9 cellular contexts compared by ENCODE assay signal in the genomic region with DNA sequence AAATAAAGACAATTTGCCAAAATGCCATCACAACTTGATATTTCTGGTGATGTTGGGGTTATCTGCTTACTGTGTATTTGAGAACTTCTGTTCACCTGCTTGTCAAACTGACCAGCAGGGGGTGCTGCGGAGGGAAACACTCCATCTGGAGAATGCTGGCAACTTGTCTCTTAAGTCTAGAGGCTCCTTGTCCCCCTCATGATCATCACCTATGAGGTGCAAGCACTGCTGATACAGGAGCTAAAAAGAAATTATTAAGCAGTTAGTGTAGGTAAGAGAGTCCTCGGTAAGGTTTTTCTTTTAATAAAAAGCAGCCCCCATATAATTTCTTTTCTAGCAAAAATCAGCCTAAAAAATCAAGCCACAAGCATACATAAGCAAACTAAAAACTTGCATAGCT. TPM values are rescaled to one million over a fixed set of nuclear protein-coding genes. Genes with fewer than 3 reads are reported as not detected.
DNase-seq lines count a peak whose midpoint lies in the region; ATAC-seq and TF ChIP-seq lines count a peak whose summit lies in the region.
"Had no signal": no experiment of that assay in that cellular context is flagged by ENCODE, and none has a peak within 500 bp of the region (broad histone marks: within the 10 kb centered on the region; RNA-seq: fewer than 3 reads in every experiment).

No MANE protein-coding gene starts in this region.

- peaks cover 12% of the 10 kb centered on the region for H3K4me1 Mint-ChIP-seq in Caco-2 (ENCODE audit: low read depth, unreplicated experiment)
- H3K4me1 Mint-ChIP-seq in naive thymus-derived CD4-positive, alpha-beta T cell = peaks cover 5 to 7% (median 6%) of the 10 kb centered on the region in 7 donors

- no TSS peak for BruUV-seq in Caco-2 (replicated peaks; lab: Mats Ljungman, UMichigan)

- H3K4me1 ChIP-seq in Caco-2 = no peaks in the 10 kb centered on the region
- H3K4me1 ChIP-seq in naive thymus-derived CD4-positive, alpha-beta T cell (ENCODE audit: control insufficient read depth in 2 of 2, insufficient read depth in 2 of 2, low read length in 2 of 2) = no peaks in the 10 kb centered on the region

- H3K4me3 Mint-ChIP-seq in Caco-2 (ENCODE audit: unreplicated experiment) = no peak overlapping the region
- H3K4me3 Mint-ChIP-seq in naive thymus-derived CD4-positive, alpha-beta T cell = no peak overlapping the region

- DNase-seq in Caco-2 (peak in 1 of 2 experiments; percentile 71), M059J (ENCODE audit: low read depth) (peak; percentile 41), NCI-H1048 (lab: John Stamatoyannopoulos, UW) (no peak)
- peak; percentile 65 to 68 for DNase-seq in activated CD4-positive, alpha-beta T cell treated with anti-CD3 and anti-CD28 coated beads, Interleukin-2, amount 50 U/mL, for 24 hours (ENCODE audit: low read depth in 1 of 2, low spot score in 1 of 2)
- peak; percentile 79 for DNase-seq in effector CD8-positive, alpha-beta T cell (lab: John Stamatoyannopoulos, UW)
- peak; percentile 44 to 84 (median 69) for DNase-seq in naive thymus-derived CD4-positive, alpha-beta T cell
- DNase-seq in stimulated activated CD8-positive, alpha-beta memory T cell treated with anti-CD3 and anti-CD28 coated beads, Interleukin-7, amount 100 ng/mL, for 4 hours (ENCODE audit: low read depth in 2 of 2) = peak; percentile 50 to 69

- no peaks in the 10 kb centered on the region for H3K36me3 ChIP-seq in Caco-2 (ENCODE audit: control insufficient read depth, insufficient read depth, low read length)
- no peaks in the 10 kb centered on the region for H3K36me3 ChIP-seq in naive thymus-derived CD4-positive, alpha-beta T cell (ENCODE audit: control insufficient read depth in 2 of 3, insufficient read depth in 3 of 3, low read length in 3 of 3)

- POLR2A ChIA-PET in Caco-2 (lab: Charles Lee) = no interaction called here
- POLR2A ChIA-PET in naive thymus-derived CD4-positive, alpha-beta T cell (lab: Charles Lee) = interaction anchor here (0.7 kb wide), 1 partner anchor 82 kb away, joined by 3 read pairs; no protein-coding TSS in a partner anchor

- CTCF ChIA-PET in Caco-2 (lab: Charles Lee) = no interaction called here
- CTCF ChIA-PET in naive thymus-derived CD4-positive, alpha-beta T cell (lab: Charles Lee) = interaction anchor here (3.6 kb wide), 2 partner anchors 82 to 105 kb away, joined by 19 to 31 read pairs; no protein-coding TSS in a partner anchor

- no peaks in the 10 kb centered on the region for H3K9me3 ChIP-seq in Caco-2
- H3K9me3 ChIP-seq in naive thymus-derived CD4-positive, alpha-beta T cell (ENCODE audit: control insufficient read depth in 2 of 3, low read length in 3 of 3) = no peaks in the 10 kb centered on the region

- no peak overlapping the region for H3K27ac Mint-ChIP-seq in Caco-2 (ENCODE audit: unreplicated experiment)
- no peak overlapping the region for H3K27ac Mint-ChIP-seq in naive thymus-derived CD4-positive, alpha-beta T cell

- TF ChIP-seq CTCF in Caco-2 (IDR thresholded peaks at IDR 0.05; ENCODE audit: insufficient read depth in 1 of 2, low read depth in 1 of 2, low read length in 1 of 2, severe bottlenecking in 1 of 2, unreplicated experiment in 1 of 2) = peak; percentile 53 to 57

- intact Hi-C loops in Caco-2 (cut with micrococcal nuclease; ENCODE audit: unreplicated experiment) = loop anchor here (1.0 kb wide), 1 partner anchor 105 kb away; no protein-coding TSS in a partner anchor
- intact Hi-C loops in naive thymus-derived CD4-positive, alpha-beta T cell (cut with micrococcal nuclease) = loop anchor here (1.0 to 10.0 kb wide), 6 partner anchors 49 to 1309 kb away; partner anchors contain the start of gene SELENOH (in 1 of the 2)

- no peak overlapping the region for H3K4me3 ChIP-seq in Caco-2 (ENCODE audit: low read depth, low read length)
- H3K4me3 ChIP-seq in naive thymus-derived CD4-positive, alpha-beta T cell (ENCODE audit: low read length) = no peak overlapping the region

- no peaks in the 10 kb centered on the region for H3K27me3 ChIP-seq in Caco-2 (replicated peaks; ENCODE audit: control insufficient read depth, insufficient read depth, low read length)
- no peaks in the 10 kb centered on the region for H3K27me3 ChIP-seq in naive thymus-derived CD4-positive, alpha-beta T cell (ENCODE audit: control insufficient read depth in 2 of 2, insufficient read depth in 2 of 2, low read length in 2 of 2)

- peak; percentile 60 for ATAC-seq in GM19452 (IDR thresholded peaks at IDR 0.05; ENCODE audit: unreplicated experiment)
- peak; percentile 82 for ATAC-seq in naive thymus-derived CD4-positive, alpha-beta T cell

- H3K36me3 Mint-ChIP-seq in Caco-2 (ENCODE audit: insufficient read depth, unreplicated experiment) = no peaks in the 10 kb centered on the region
- no peaks in the 10 kb centered on the region for H3K36me3 Mint-ChIP-seq in naive thymus-derived CD4-positive, alpha-beta T cell

- no peaks in the 10 kb centered on the region for H3K27me3 Mint-ChIP-seq in Caco-2 (ENCODE audit: insufficient read depth, unreplicated experiment)
- H3K27me3 Mint-ChIP-seq in naive thymus-derived CD4-positive, alpha-beta T cell = peaks cover 2 to 30% (median 11%) of the 10 kb centered on the region in 5 donors

- H3K27ac ChIP-seq in naive thymus-derived CD4-positive, alpha-beta T cell (ENCODE audit: low read depth, low read length) = no peak overlapping the region

- no peaks in the 10 kb centered on the region for H3K9me3 Mint-ChIP-seq in Caco-2 (ENCODE audit: unreplicated experiment)
- no peaks in the 10 kb centered on the region for H3K9me3 Mint-ChIP-seq in naive thymus-derived CD4-positive, alpha-beta T cell

RNA-seq across cellular contexts. Expression of gene GLYATL1B, which starts 32.7 kb away (rescaled TPM):
- total RNA-seq in Caco-2 (2022) = not detected in 2 replicates
- total RNA-seq in M059J (2014; rRNA removed; shearing (Covaris generic)) = not detected in 2 replicates
- not detected for total RNA-seq in naive thymus-derived CD4-positive, alpha-beta T cell
- not detected for polyA plus RNA-seq in naive thymus-derived CD4-positive, alpha-beta T cell
- polyA plus RNA-seq: adipose tissue had no signal

RNA-seq across cellular contexts. Expression of gene FAM111B, which starts 53.6 kb away (rescaled TPM):
- total RNA-seq in Caco-2 (2022) = 49.3 and 55.8 TPM in 2 replicates
- 42.2 and 44.2 TPM in 2 replicates for total RNA-seq in M059J (2014; rRNA removed; shearing (Covaris generic))
- total RNA-seq in naive thymus-derived CD4-positive, alpha-beta T cell = 10 to 100 TPM in 1 of 5 experiments, under 1 TPM in 3, not detected in 1; 0.11 to 79.8 (median 0.42) TPM
- not detected for polyA plus RNA-seq in naive thymus-derived CD4-positive, alpha-beta T cell
